In genomic region chr2:84290537-84290936, GRCh38 we compare ENCODE assay signal across 20 cellular contexts.
"Had no signal": no experiment of that assay in that cellular context is flagged by ENCODE, and none has a peak within 500 bp of the region (broad histone marks: within the 10 kb centered on the region; RNA-seq: fewer than 3 reads in every experiment).

No MANE protein-coding gene starts in this region.

- ATAC-seq: activated naive CD4-positive, alpha-beta T cell treated with anti-CD3 and anti-CD28 coated beads, Interleukin-2, amount 50 U/mL, for 72 hours; left lung; stimulated activated effector memory CD8-positive, alpha-beta T cell treated with anti-CD3 and anti-CD28 coated beads, Interleukin-12 subunit alpha, Interleukin-12 subunit beta, amount 100 ng/mL, for 72 hours had no signal

- H3K27ac ChIP-seq: adrenal gland, breast epithelium, coronary artery, left lung, SK-N-MC, skin epidermis, thoracic aorta, upper lobe of left lung had no signal

- H3K9me3 Mint-ChIP-seq: activated CD4-positive, alpha-beta T cell treated with anti-CD3 and anti-CD28 coated beads, Interleukin-2, amount 10 ng/mL, durations not matched to agents 7 days and 5 days; activated naive CD4-positive, alpha-beta T cell treated with anti-CD3 and anti-CD28 coated beads, Interleukin-2, amount 50 U/mL, for 72 hours; activated T-cell treated with anti-CD3 and anti-CD28 coated beads, Interleukin-2, amount 50 U/mL, for 24 hours; neural crest cell; stimulated activated effector memory CD8-positive, alpha-beta T cell treated with anti-CD3 and anti-CD28 coated beads, Interleukin-12 subunit alpha, Interleukin-12 subunit beta, amount 100 ng/mL, for 72 hours had no signal

- H3K27me3 ChIP-seq: adrenal gland, breast epithelium, left lung, upper lobe of left lung had no signal

- DNase-seq: activated CD4-positive, alpha-beta T cell treated with anti-CD3 and anti-CD28 coated beads, Interleukin-2, amount 10 ng/mL, durations not matched to agents 7 days and 5 days; activated T-cell treated with anti-CD3 and anti-CD28 coated beads, Interleukin-2, amount 50 U/mL, for 24 hours; adrenal gland; erythroblast; foreskin melanocyte; hypothalamus; stimulated activated CD4-positive, alpha-beta T cell treated with anti-CD3 and anti-CD28 coated beads, Interleukin-4, amount 100 ng/mL, for 24 hours; T-helper 1 cell; T-helper 9 cell had no signal

- H3K36me3 Mint-ChIP-seq: activated naive CD4-positive, alpha-beta T cell treated with anti-CD3 and anti-CD28 coated beads, Interleukin-2, amount 50 U/mL, for 72 hours; stimulated activated effector memory CD8-positive, alpha-beta T cell treated with anti-CD3 and anti-CD28 coated beads, Interleukin-12 subunit alpha, Interleukin-12 subunit beta, amount 100 ng/mL, for 72 hours had no signal

- H3K36me3 ChIP-seq: adrenal gland, breast epithelium, left lung, thoracic aorta, upper lobe of left lung had no signal

- H3K4me3 ChIP-seq: adrenal gland, breast epithelium, coronary artery, left lung, SK-N-MC, skin epidermis, thoracic aorta, upper lobe of left lung had no signal

- H3K4me1 Mint-ChIP-seq: activated CD4-positive, alpha-beta T cell treated with anti-CD3 and anti-CD28 coated beads, Interleukin-2, amount 10 ng/mL, durations not matched to agents 7 days and 5 days; stimulated activated effector memory CD8-positive, alpha-beta T cell treated with anti-CD3 and anti-CD28 coated beads, Interleukin-12 subunit alpha, Interleukin-12 subunit beta, amount 100 ng/mL, for 72 hours had no signal

- H3K4me1 ChIP-seq: adrenal gland, breast epithelium, left lung, upper lobe of left lung had no signal

- H3K4me3 Mint-ChIP-seq: activated CD4-positive, alpha-beta T cell treated with anti-CD3 and anti-CD28 coated beads, Interleukin-2, amount 10 ng/mL, durations not matched to agents 7 days and 5 days; activated T-cell treated with anti-CD3 and anti-CD28 coated beads, Interleukin-2, amount 50 U/mL, for 24 hours; neural crest cell; stimulated activated effector memory CD8-positive, alpha-beta T cell treated with anti-CD3 and anti-CD28 coated beads, Interleukin-12 subunit alpha, Interleukin-12 subunit beta, amount 100 ng/mL, for 72 hours had no signal

- H3K27ac Mint-ChIP-seq: activated CD4-positive, alpha-beta T cell treated with anti-CD3 and anti-CD28 coated beads, Interleukin-2, amount 10 ng/mL, durations not matched to agents 7 days and 5 days; activated naive CD4-positive, alpha-beta T cell treated with anti-CD3 and anti-CD28 coated beads, Interleukin-2, amount 50 U/mL, for 72 hours; activated T-cell treated with anti-CD3 and anti-CD28 coated beads, Interleukin-2, amount 50 U/mL, for 24 hours; progenitor cell of endocrine pancreas; stimulated activated effector memory CD8-positive, alpha-beta T cell treated with anti-CD3 and anti-CD28 coated beads, Interleukin-12 subunit alpha, Interleukin-12 subunit beta, amount 100 ng/mL, for 72 hours had no signal

- H3K9me3 ChIP-seq: adrenal gland, breast epithelium, left lung, thoracic aorta, upper lobe of left lung had no signal

- H3K27me3 Mint-ChIP-seq: progenitor cell of endocrine pancreas had no signal
